ENCODE assay signal across 30 cellular contexts in the genomic region with DNA sequence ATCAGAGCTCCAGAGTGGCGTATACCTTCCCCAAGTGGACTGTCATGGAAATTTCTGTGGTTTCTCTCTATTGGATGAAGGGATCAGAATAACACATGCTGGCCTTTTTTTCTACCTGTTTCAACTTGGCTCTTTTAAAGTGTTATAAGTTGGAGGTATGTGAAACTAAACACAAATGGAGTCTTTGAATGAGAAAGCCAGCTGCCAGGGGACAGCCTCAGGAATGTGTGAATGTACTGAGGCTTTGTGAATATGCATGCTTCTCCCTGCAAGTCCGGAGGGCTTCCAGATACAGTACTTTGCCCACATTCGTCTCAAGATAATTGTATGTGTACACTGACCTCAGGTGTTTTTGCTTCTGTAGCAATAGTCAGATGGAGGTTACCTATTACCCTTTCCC.
"Had no signal": no experiment of that assay in that cellular context is flagged by ENCODE, and none has a peak within 500 bp of the region (broad histone marks: within the 10 kb centered on the region; RNA-seq: fewer than 3 reads in every experiment).

No MANE protein-coding gene starts in this region.

- H3K9me3 ChIP-seq: adrenal gland, ascending aorta, sigmoid colon, transverse colon, uterus had no signal

- H3K4me3 Mint-ChIP-seq: activated CD8-positive, alpha-beta T cell treated with anti-CD3 and anti-CD28 coated beads, Interleukin-2, amount 10 ng/mL, durations not matched to agents 7 days and 5 days; activated naive CD8-positive, alpha-beta T cell; central memory CD8-positive, alpha-beta T cell; immature natural killer cell; naive thymus-derived CD4-positive, alpha-beta T cell; neural crest cell; stimulated activated naive B cell treated with anti-CD40 and anti-IgM and Interleukin-4, amounts not matched to agents 10 μg/mL and 1 μg/mL and 100 μg/mL, for 72 hours; T-helper 2 cell treated with Interferon-gamma antibody and Interleukin-4, amounts not matched to agents 5 μg/mL and 100 μg/mL, for 36 hours had no signal

- H3K4me1 Mint-ChIP-seq: central memory CD8-positive, alpha-beta T cell; immature natural killer cell; naive thymus-derived CD4-positive, alpha-beta T cell; stimulated activated naive B cell treated with anti-CD40 and anti-IgM and Interleukin-4, amounts not matched to agents 10 μg/mL and 1 μg/mL and 100 μg/mL, for 72 hours had no signal

- H3K36me3 ChIP-seq: adrenal gland, ascending aorta, left lung, sigmoid colon, transverse colon, uterus had no signal

- ATAC-seq: activated CD8-positive, alpha-beta T cell treated with anti-CD3 and anti-CD28 coated beads, Interleukin-2, amount 10 ng/mL, durations not matched to agents 7 days and 5 days; esophagus mucosa; left lung; naive thymus-derived CD4-positive, alpha-beta T cell; stimulated activated naive B cell treated with anti-CD40 and anti-IgM and Interleukin-4, amounts not matched to agents 10 μg/mL and 1 μg/mL and 100 μg/mL, for 72 hours had no signal

- H3K27ac Mint-ChIP-seq: activated CD8-positive, alpha-beta T cell treated with anti-CD3 and anti-CD28 coated beads, Interleukin-2, amount 10 ng/mL, durations not matched to agents 7 days and 5 days; activated naive CD8-positive, alpha-beta T cell; immature natural killer cell; naive thymus-derived CD4-positive, alpha-beta T cell; progenitor cell of endocrine pancreas; stimulated activated naive B cell treated with anti-CD40 and anti-IgM and Interleukin-4, amounts not matched to agents 10 μg/mL and 1 μg/mL and 100 μg/mL, for 72 hours; T-helper 2 cell treated with Interferon-gamma antibody and Interleukin-4, amounts not matched to agents 5 μg/mL and 100 μg/mL, for 36 hours had no signal

- H2AFZ ChIP-seq: hepatocyte had no signal

- H3K4me1 ChIP-seq: adrenal gland, ascending aorta, left lung, transverse colon, uterus had no signal

- H3K79me2 ChIP-seq: hepatocyte had no signal

- H3K36me3 Mint-ChIP-seq: activated naive CD8-positive, alpha-beta T cell; immature natural killer cell; naive thymus-derived CD4-positive, alpha-beta T cell; stimulated activated naive B cell treated with anti-CD40 and anti-IgM and Interleukin-4, amounts not matched to agents 10 μg/mL and 1 μg/mL and 100 μg/mL, for 72 hours had no signal

- H3K27ac ChIP-seq: adrenal gland, ascending aorta, hepatocyte, left lung, sigmoid colon, transverse colon, uterus, VCaP had no signal

- DNase-seq: activated CD4-positive, alpha-beta T cell treated with anti-CD3 and anti-CD28 coated beads, Interleukin-2, amount 50 U/mL, for 1 hour; activated CD4-positive, CD25-positive, alpha-beta regulatory T cell treated with anti-CD3 and anti-CD28 coated beads, Interleukin-2, amount 50 U/mL, for 72 hours; activated CD8-positive, alpha-beta T cell treated with anti-CD3 and anti-CD28 coated beads, Interleukin-2, amount 10 ng/mL, durations not matched to agents 7 days and 5 days; activated naive CD4-positive, alpha-beta T cell; adrenal gland; effector memory CD4-positive, alpha-beta T cell; foreskin melanocyte; glutamatergic neuron; immature natural killer cell; left lung; naive thymus-derived CD4-positive, alpha-beta T cell; retina; sigmoid colon; stimulated activated CD4-positive, alpha-beta T cell treated with anti-CD3 and anti-CD28 coated beads, Interleukin-2, amount 100 ng/mL, for 48 hours; stimulated activated CD8-positive, alpha-beta memory T cell treated with anti-CD3 and anti-CD28 coated beads, Interleukin-4, amount 100 ng/mL, for 48 hours; stimulated activated naive B cell treated with anti-CD40 and anti-IgM and Interleukin-4, amounts not matched to agents 10 μg/mL and 1 μg/mL and 100 μg/mL, for 72 hours; transverse colon; uterus had no signal

- FAIRE-seq: colon, endothelial cell of umbilical vein had no signal

- H3K27me3 ChIP-seq: adrenal gland, ascending aorta, hepatocyte, left lung, sigmoid colon, transverse colon, uterus had no signal

- H3K4me3 ChIP-seq: adrenal gland, ascending aorta, hepatocyte, left lung, lung, sigmoid colon, transverse colon, uterus had no signal

- H3K9me3 Mint-ChIP-seq: T-helper 2 cell treated with Interferon-gamma antibody and Interleukin-4, amounts not matched to agents 5 μg/mL and 100 μg/mL, for 36 hours had no signal

- H3K27me3 Mint-ChIP-seq: central memory CD8-positive, alpha-beta T cell; stimulated activated naive B cell treated with anti-CD40 and anti-IgM and Interleukin-4, amounts not matched to agents 10 μg/mL and 1 μg/mL and 100 μg/mL, for 72 hours had no signal

- H3K4me2 ChIP-seq: hepatocyte had no signal
